9 cellular contexts compared by ENCODE assay signal in genomic region chr1:165257969-165258459, GRCh38.
DNase-seq lines count a peak whose midpoint lies in the region; ATAC-seq, FAIRE-seq and TF ChIP-seq lines count a peak whose summit lies in the region.
"Had no signal": no experiment of that assay in that cellular context is flagged by ENCODE, and none has a peak within 500 bp of the region (broad histone marks: within the 10 kb centered on the region; RNA-seq: fewer than 3 reads in every experiment).

No MANE protein-coding gene starts in this region.

- no peaks in the 10 kb centered on the region for H3K9me2 ChIP-seq in Karpas-422 (replicated peaks; ENCODE audit: insufficient read depth, low read length)
- no peaks in the 10 kb centered on the region for H3K9me2 ChIP-seq in PC-3 (replicated peaks; ENCODE audit: low read length)

- H3K4me1 ChIP-seq in Karpas-422 (ENCODE audit: low read length) (no peaks in the 10 kb centered on the region), PC-3 (ENCODE audit: insufficient read depth, low read length) (0 out of 2 replicates have a peak, but pooled peaks cover 5% of the 10 kb centered on the region), body of pancreas (peaks cover 17% of the 10 kb centered on the region)
- H3K4me1 ChIP-seq in CD8-positive, alpha-beta memory T cell (ENCODE audit: insufficient read depth, low read length): no peaks in the 10 kb centered on the region

- peak; percentile 27; the same call in 1 of the 2 replicates for ATAC-seq in PC-3
- peak; percentile 81 for ATAC-seq in body of pancreas

- H3K27me3 Mint-ChIP-seq in CD8-positive, alpha-beta memory T cell: peaks cover 3 to 24% of the 10 kb centered on the region in 2 donors

- H3K27ac Mint-ChIP-seq in CD8-positive, alpha-beta memory T cell: no peak overlapping the region

- H3K36me3 ChIP-seq in Karpas-422 (ENCODE audit: insufficient read depth, low read length) (no peaks in the 10 kb centered on the region), PC-3 (ENCODE audit: low read depth, low read length) (no peaks in the 10 kb centered on the region), body of pancreas (replicated peaks in 1 of 2; ENCODE audit: insufficient read depth in 1 of 2, low read depth in 2 of 2) (no peaks in the 10 kb centered on the region)
- H3K36me3 ChIP-seq in CD8-positive, alpha-beta memory T cell (ENCODE audit: insufficient read depth, low read length): no peaks in the 10 kb centered on the region

- FAIRE-seq in islet of Langerhans (lab: Jason Lieb, UNC): peak; percentile 97
- FAIRE-seq: TTC549 had no signal

- no peak for TF ChIP-seq POLR2A in body of pancreas (IDR thresholded peaks at IDR 0.05)

- intact Hi-C loops in PC-3 (cut with micrococcal nuclease) (no loop called here), body of pancreas (cut with DNase I) (no loop called here)

- H4K20me1 ChIP-seq in Karpas-422 (ENCODE audit: insufficient read depth, low read depth, low read length) (no peaks in the 10 kb centered on the region), PC-3 (ENCODE audit: low read length) (no peaks in the 10 kb centered on the region)

- H2AFZ ChIP-seq in Karpas-422 (ENCODE audit: low read length) (no peak overlapping the region), PC-3 (ENCODE audit: low read length) (no peak overlapping the region)

- no peaks in the 10 kb centered on the region for H3K36me3 Mint-ChIP-seq in CD8-positive, alpha-beta memory T cell

- POLR2A ChIA-PET in PC-3 (lab: Charles Lee; ENCODE audit: unreplicated experiment): no interaction called here
- POLR2A ChIA-PET in CD8-positive, alpha-beta memory T cell (lab: Charles Lee): no interaction called here

- WGBS in body of pancreas, 2 donors: 26 to 54% methylated on average over 3 of the region's 3 CpGs

- H3K4me3 Mint-ChIP-seq in CD8-positive, alpha-beta memory T cell: no peak overlapping the region

- H3K27me3 ChIP-seq in Karpas-422 (ENCODE audit: low read length) (no peaks in the 10 kb centered on the region), PC-3 (ENCODE audit: low read length) (peaks cover 12% of the 10 kb centered on the region; the same call in 1 of the 2 replicates), body of pancreas (no peaks in the 10 kb centered on the region)
- H3K27me3 ChIP-seq in CD8-positive, alpha-beta memory T cell (ENCODE audit: insufficient read depth, low read length, poor library complexity, severe bottlenecking): peaks cover 4% of the 10 kb centered on the region

- H3K27ac ChIP-seq in Karpas-422 (ENCODE audit: low read length): no peak overlapping the region
- no peak overlapping the region for H3K27ac ChIP-seq in PC-3 (ENCODE audit: low read length)
- H3K27ac ChIP-seq in body of pancreas: no peak overlapping the region
- no peak overlapping the region for H3K27ac ChIP-seq in CD8-positive, alpha-beta memory T cell (ENCODE audit: low read depth, low read length)

- DNase-seq in DMS153 (lab: John Stamatoyannopoulos, UW): peak; percentile 90
- peak; percentile 58 for DNase-seq in GM20000 (ENCODE audit: low spot score)
- DNase-seq in Karpas-422: peak; percentile 88
- DNase-seq in PC-3: peak; percentile 88
- peak; percentile 84 to 87 (median 87) for DNase-seq in body of pancreas
- DNase-seq in stimulated activated CD4-positive, alpha-beta T cell treated with anti-CD3 and anti-CD28 coated beads, TNF-alpha, amount 100 ng/mL, for 48 hours (ENCODE audit: low read depth in 3 of 3): peak; percentile 8 to 44 (median 32)
- no peak for DNase-seq in CD8-positive, alpha-beta memory T cell

- H3F3A ChIP-seq in PC-3 (ENCODE audit: low read length, unreplicated experiment): no peaks in the 10 kb centered on the region

- H3K9ac ChIP-seq in Karpas-422 (ENCODE audit: low read length) (no peak overlapping the region), PC-3 (ENCODE audit: low read length) (no peak overlapping the region)

- H3K9me3 ChIP-seq in Karpas-422 (ENCODE audit: low read length) (no peaks in the 10 kb centered on the region), PC-3 (ENCODE audit: low read length) (no peaks in the 10 kb centered on the region), body of pancreas (no peaks in the 10 kb centered on the region)
- H3K9me3 ChIP-seq in CD8-positive, alpha-beta memory T cell (ENCODE audit: low read length): no peaks in the 10 kb centered on the region

- H3K79me2 ChIP-seq in Karpas-422 (ENCODE audit: low read length) (no peaks in the 10 kb centered on the region), PC-3 (ENCODE audit: low read length) (no peaks in the 10 kb centered on the region)

- TF ChIP-seq CTCF in GM20000 (IDR thresholded peaks at IDR 0.05; ENCODE audit: extremely low read depth, missing control alignments) (peak; percentile 54), PC-3 (conservative IDR thresholded peaks at IDR 0.05; ENCODE audit: low read depth, low read length) (peak; percentile 97), body of pancreas (IDR thresholded peaks at IDR 0.05) (peak; percentile 55 to 86 (median 80))

- H3K9me3 Mint-ChIP-seq in CD8-positive, alpha-beta memory T cell: peaks cover 0 to 13% (median 0%) of the 10 kb centered on the region in 5 donors

- no peak overlapping the region for H3K4me2 ChIP-seq in Karpas-422 (ENCODE audit: low read depth, low read length, poor library complexity, severe bottlenecking)
- no peak overlapping the region for H3K4me2 ChIP-seq in PC-3 (ENCODE audit: low read length)

- CTCF ChIA-PET in PC-3 (lab: Charles Lee): no interaction called here
- CTCF ChIA-PET in CD8-positive, alpha-beta memory T cell (lab: Charles Lee): interaction anchor here (1.5 kb wide), 1 partner anchor 9 kb away, joined by 5 read pairs; no protein-coding TSS in a partner anchor

- H3K4me1 Mint-ChIP-seq in CD8-positive, alpha-beta memory T cell: no peaks in the 10 kb centered on the region

- H3K4me3 ChIP-seq in Karpas-422 (ENCODE audit: low read length) (no peak overlapping the region), PC-3 (ENCODE audit: low read length) (no peak overlapping the region), body of pancreas (no peak overlapping the region)
- no peak overlapping the region for H3K4me3 ChIP-seq in CD8-positive, alpha-beta memory T cell (ENCODE audit: low read length)

- no TSS peak for BruUV-seq in PC-3 (replicated peaks; lab: Mats Ljungman, UMichigan)

Comparison
In these comparisons a context has a peak if more than half of its experiments do, and no peak if none do; other contexts are left out.
1. DNase-seq: peak in DMS153 (single experiment), GM20000 (single experiment), Karpas-422 (single experiment), PC-3 (single experiment), body of pancreas (4 of 4) and stimulated activated CD4-positive, alpha-beta T cell treated with anti-CD3 and anti-CD28 coated beads, TNF-alpha, amount 100 ng/mL, for 48 hours (3 of 3); none in CD8-positive, alpha-beta memory T cell (0 of 5).
2. Peak in every context shown above with its lines, with median percentiles within 50 percentile points of each other: CTCF ChIP-seq.